ENCODE assay signal across 19 cellular contexts in the genomic region with DNA sequence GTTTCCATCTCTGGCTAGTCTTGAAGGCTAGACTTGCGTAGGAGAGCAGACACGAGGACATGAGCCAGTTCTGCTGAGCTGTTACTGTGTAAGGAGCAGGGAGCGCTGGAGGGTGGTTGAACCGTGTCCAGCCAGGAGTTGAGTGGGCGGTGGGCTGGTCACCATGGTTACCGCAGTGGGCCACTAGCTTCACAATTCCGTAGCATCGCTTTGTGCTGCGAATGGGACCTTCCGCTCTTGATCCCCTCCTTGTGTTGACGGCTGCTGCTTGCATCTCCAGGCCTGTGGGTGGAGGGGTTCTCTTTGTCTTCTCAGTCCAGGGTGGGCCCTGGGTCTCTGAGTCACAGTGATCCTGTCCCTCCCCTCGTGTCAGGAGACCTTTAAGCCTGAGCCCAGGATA. TPM values are rescaled to one million over a fixed set of nuclear protein-coding genes. Genes with fewer than 3 reads are reported as not detected.
A peak's percentile ranks its signal among the peaks of the same experiment; 100 is the strongest.
DNase-seq lines count a peak whose midpoint lies in the region; ATAC-seq and TF ChIP-seq lines count a peak whose summit lies in the region.
"Had no signal": no experiment of that assay in that cellular context is flagged by ENCODE, and none has a peak within 500 bp of the region (broad histone marks: within the 10 kb centered on the region; RNA-seq: fewer than 3 reads in every experiment).

No MANE protein-coding gene starts in this region.

- no peak overlapping the region for H3K23ac ChIP-seq in IMR-90 (ENCODE audit: low read depth, low read length)

- peaks cover 55% of the 10 kb centered on the region for H3K4me1 Mint-ChIP-seq in CD4-positive, alpha-beta T cell (ENCODE audit: low read depth)
- H3K4me1 Mint-ChIP-seq in neural progenitor cell, result peaks cover 23% of the 10 kb centered on the region
- no peaks in the 10 kb centered on the region for H3K4me1 Mint-ChIP-seq in Calu3 (ENCODE audit: low read depth, unreplicated experiment)

- dilution Hi-C loops in IMR-90 (cut with HindIII; ENCODE audit: low sequenced_read_pairs, unreplicated experiment), result no loop called here

- H3K56ac ChIP-seq in IMR-90 (ENCODE audit: extremely low read depth, insufficient read depth, low read length), result no peak overlapping the region

- H3K4ac ChIP-seq in IMR-90 (ENCODE audit: low read depth, low read length), result no peak overlapping the region

- peaks cover 42% of the 10 kb centered on the region for H3K36me3 Mint-ChIP-seq in CD4-positive, alpha-beta T cell (ENCODE audit: low read depth)
- no peaks in the 10 kb centered on the region for H3K36me3 Mint-ChIP-seq in neural progenitor cell
- no peaks in the 10 kb centered on the region for H3K36me3 Mint-ChIP-seq in Calu3 (ENCODE audit: insufficient read depth, unreplicated experiment)

- CTCF ChIA-PET in CD4-positive, alpha-beta T cell (lab: Charles Lee), result interaction anchor here (0.5 kb wide), 1 partner anchor 83 kb away, joined by 4 read pairs; no protein-coding TSS in a partner anchor
- CTCF ChIA-PET in IMR-90 (lab: Yijun Ruan, JAX), result interaction anchor here (0.6 kb wide), 1 partner anchor 50 kb away, joined by 4 read pairs; a partner anchor contains a TSS
- CTCF ChIA-PET in Calu3 (lab: Charles Lee), result no interaction called here

- TF ChIP-seq CTCF in CD4-positive, alpha-beta T cell (IDR thresholded peaks at IDR 0.05), result no peak
- no peak for TF ChIP-seq CTCF in IMR-90 (conservative IDR thresholded peaks at IDR 0.05; ENCODE audit: low read depth, low read length)
- TF ChIP-seq CTCF in fibroblast of mammary gland (conservative IDR thresholded peaks at IDR 0.05; ENCODE audit: control insufficient read depth, insufficient read depth, low read depth, low read length), result no peak
- peak; percentile 7 for TF ChIP-seq CTCF in neural progenitor cell (IDR thresholded peaks at IDR 0.05)
- no peak for TF ChIP-seq CTCF in Calu3 (IDR thresholded peaks at IDR 0.05; ENCODE audit: unreplicated experiment)

- no peak overlapping the region for H3K18ac ChIP-seq in IMR-90 (ENCODE audit: low read depth, low read length)

- no peaks in the 10 kb centered on the region for H3K79me2 ChIP-seq in neural progenitor cell (ENCODE audit: low read depth)

- no peak overlapping the region for H2AFZ ChIP-seq in IMR-90 (replicated peaks; ENCODE audit: low read length, poor library complexity)
- H2AFZ ChIP-seq in neural progenitor cell (replicated peaks), result peak overlapping the region; percentile 94

- peak overlapping the region; percentile 74 for H3K27ac Mint-ChIP-seq in CD4-positive, alpha-beta T cell
- H3K27ac Mint-ChIP-seq in neural progenitor cell, result peak overlapping the region; percentile 90
- H3K27ac Mint-ChIP-seq in Calu3 (ENCODE audit: unreplicated experiment), result no peak overlapping the region
- H3K27ac Mint-ChIP-seq: T-helper 1 cell treated with Interleukin-12 subunit alpha and Interleukin-12 subunit beta and Interleukin-4 antibody, amounts not matched to agents 30 μg/mL and 1 μg/mL, for 36 hours had no signal

- no TSS peak for BruUV-seq in IMR-90 (replicated peaks; lab: Mats Ljungman, UMichigan)
- no TSS peak for BruUV-seq in Calu3 (replicated peaks; lab: Mats Ljungman, UMichigan)

- no peak for TF ChIP-seq RAD21 in IMR-90 (IDR thresholded peaks at IDR 0.05; ENCODE audit: low read length)

- no peaks in the 10 kb centered on the region for H3K9me3 ChIP-seq in CD4-positive, alpha-beta T cell (ENCODE audit: control insufficient read depth, low read length)
- no peaks in the 10 kb centered on the region for H3K9me3 ChIP-seq in IMR-90 (ENCODE audit: control insufficient read depth, insufficient read depth, low read length)
- no peaks in the 10 kb centered on the region for H3K9me3 ChIP-seq in neural progenitor cell (ENCODE audit: low read depth)
- H3K9me3 ChIP-seq: BLaER1 treated with 17β-estradiol and CSF1 and Interleukin-3, amounts not matched to agents 10 nM and 100 nM had no signal

- TF ChIP-seq POLR2A in IMR-90 (IDR thresholded peaks at IDR 0.05; ENCODE audit: low read depth, low read length), result no peak

- no peak overlapping the region for H3K14ac ChIP-seq in IMR-90 (replicated peaks; ENCODE audit: low read depth, low read length)

- no peak overlapping the region for H2BK15ac ChIP-seq in IMR-90 (ENCODE audit: low read depth, low read length)

- no peaks in the 10 kb centered on the region for H3K27me3 ChIP-seq in CD4-positive, alpha-beta T cell (ENCODE audit: control insufficient read depth, insufficient read depth, low read length)
- no peaks in the 10 kb centered on the region for H3K27me3 ChIP-seq in IMR-90 (ENCODE audit: control insufficient read depth, insufficient read depth, low read length)
- H3K27me3 ChIP-seq in neural progenitor cell, result no peaks in the 10 kb centered on the region
- H3K27me3 ChIP-seq: BLaER1 treated with 17β-estradiol and CSF1 and Interleukin-3, amounts not matched to agents 10 nM and 100 nM; cardiac muscle cell had no signal

- in situ Hi-C loops in IMR-90 (cut with MboI; ENCODE audit: low sequenced_read_pairs), result no loop called here

- H2BK120ac ChIP-seq in IMR-90 (ENCODE audit: low read depth, low read length), result no peak overlapping the region

- ATAC-seq in CD4-positive, alpha-beta T cell (ENCODE audit: poor library complexity), result no peak
- ATAC-seq in IMR-90 (ENCODE audit: low read depth) (no peak), GM19463 (IDR thresholded peaks at IDR 0.05; ENCODE audit: unreplicated experiment) (no peak), HG02840 (IDR thresholded peaks at IDR 0.05; ENCODE audit: low FRiP score, unreplicated experiment) (no peak)
- ATAC-seq: Panc1 had no signal

- no peaks in the 10 kb centered on the region for H3K36me3 ChIP-seq in IMR-90 (ENCODE audit: control insufficient read depth, insufficient read depth, low read length)
- H3K36me3 ChIP-seq in neural progenitor cell, result no peaks in the 10 kb centered on the region
- H3K36me3 ChIP-seq: BLaER1 treated with 17β-estradiol and CSF1 and Interleukin-3, amounts not matched to agents 10 nM and 100 nM; cardiac muscle cell had no signal

- H4K8ac ChIP-seq in IMR-90 (ENCODE audit: low read depth in 2 of 2, low read length in 2 of 2), result no peak overlapping the region

- H4K20me1 ChIP-seq in IMR-90 (ENCODE audit: insufficient read depth, low read length) (no peaks in the 10 kb centered on the region), neural progenitor cell (ENCODE audit: low read depth) (no peaks in the 10 kb centered on the region)
- H4K20me1 ChIP-seq: BLaER1 treated with 17β-estradiol and CSF1 and Interleukin-3, amounts not matched to agents 10 nM and 100 nM had no signal

- POLR2A ChIA-PET in CD4-positive, alpha-beta T cell (lab: Charles Lee), result no interaction called here
- POLR2A ChIA-PET in IMR-90 (lab: Charles Lee; ENCODE audit: unreplicated experiment), result no interaction called here

- no peak overlapping the region for H2BK20ac ChIP-seq in IMR-90 (ENCODE audit: low read depth, low read length)

- H3K79me1 ChIP-seq in IMR-90 (ENCODE audit: low read depth in 1 of 2, low read length in 2 of 2), result no peaks in the 10 kb centered on the region

- H3K9me3 Mint-ChIP-seq in CD4-positive, alpha-beta T cell, result no peaks in the 10 kb centered on the region
- H3K9me3 Mint-ChIP-seq in neural progenitor cell (no peaks in the 10 kb centered on the region), Calu3 (ENCODE audit: low read depth, unreplicated experiment) (no peaks in the 10 kb centered on the region)
- H3K9me3 Mint-ChIP-seq: T-helper 1 cell treated with Interleukin-12 subunit alpha and Interleukin-12 subunit beta and Interleukin-4 antibody, amounts not matched to agents 30 μg/mL and 1 μg/mL, for 36 hours had no signal

- no peak overlapping the region for H2AK9ac ChIP-seq in IMR-90 (replicated peaks; ENCODE audit: low read depth, low read length, poor library complexity)

- H3K4me3 ChIP-seq in IMR-90 (ENCODE audit: insufficient read depth, low read depth, low read length), result no peak overlapping the region
- no peak overlapping the region for H3K4me3 ChIP-seq in fibroblast of mammary gland (ENCODE audit: control insufficient read depth, low read depth, low read length)
- H3K4me3 ChIP-seq in neural progenitor cell, result no peak overlapping the region
- H3K4me3 ChIP-seq: BLaER1 treated with 17β-estradiol and CSF1 and Interleukin-3, amounts not matched to agents 10 nM and 100 nM; cardiac muscle cell had no signal

- H3K4me2 ChIP-seq in IMR-90 (ENCODE audit: low read depth, low read length) (no peak overlapping the region), neural progenitor cell (peak overlapping the region; percentile 41)
- H3K4me2 ChIP-seq: BLaER1 treated with 17β-estradiol and CSF1 and Interleukin-3, amounts not matched to agents 10 nM and 100 nM had no signal

- H3K9ac ChIP-seq in IMR-90 (ENCODE audit: low read depth, low read length) (no peak overlapping the region), neural progenitor cell (no peak overlapping the region)
- H3K9ac ChIP-seq: BLaER1 treated with 17β-estradiol and CSF1 and Interleukin-3, amounts not matched to agents 10 nM and 100 nM had no signal

- H4K5ac ChIP-seq in IMR-90 (ENCODE audit: low read depth, low read length), result no peak overlapping the region

- no peak for DNase-seq in CD4-positive, alpha-beta T cell
- DNase-seq in IMR-90 (peak; percentile 5), fibroblast of mammary gland (ENCODE audit: low read depth) (peak; percentile 79), neural progenitor cell (ENCODE audit: low spot score) (peak; percentile 75), Calu3 (no peak)
- no peak for DNase-seq in stimulated activated CD4-positive, alpha-beta T cell treated with anti-CD3 and anti-CD28 coated beads, Interleukin-4, amount 100 ng/mL, for 24 hours
- DNase-seq: activated CD4-positive, alpha-beta T cell treated with anti-CD3 and anti-CD28 coated beads, Interleukin-2, amount 50 U/mL, for 1 hour; head of caudate nucleus; KBM-7; NCI-H524 treated with DMSO at 0.1 percent for 48 hours; stimulated activated CD8-positive, alpha-beta memory T cell treated with anti-CD3 and anti-CD28 coated beads, Interleukin-4, amount 100 ng/mL, for 48 hours had no signal

- H3K27me3 Mint-ChIP-seq in CD4-positive, alpha-beta T cell, result no peaks in the 10 kb centered on the region
- H3K27me3 Mint-ChIP-seq in neural progenitor cell (ENCODE audit: insufficient read depth, low read depth) (peaks cover 5% of the 10 kb centered on the region), Calu3 (ENCODE audit: unreplicated experiment) (no peaks in the 10 kb centered on the region)

- H4K91ac ChIP-seq in IMR-90 (ENCODE audit: insufficient read depth, low read depth, low read length), result no peak overlapping the region

- no peak overlapping the region for H2BK5ac ChIP-seq in IMR-90 (ENCODE audit: low read depth, low read length, poor library complexity, severe bottlenecking)

- H3K4me1 ChIP-seq in IMR-90 (ENCODE audit: control insufficient read depth, insufficient read depth, low read length) (no peaks in the 10 kb centered on the region), neural progenitor cell (peaks cover 9% of the 10 kb centered on the region)

- no peak overlapping the region for H3K27ac ChIP-seq in CD4-positive, alpha-beta T cell (ENCODE audit: low read depth, low read length)
- H3K27ac ChIP-seq in IMR-90 (ENCODE audit: insufficient read depth, low read length), result no peak overlapping the region
- peak overlapping the region; percentile 46 for H3K27ac ChIP-seq in neural progenitor cell
- H3K27ac ChIP-seq: BLaER1 treated with 17β-estradiol and CSF1 and Interleukin-3, amounts not matched to agents 10 nM and 100 nM; cardiac muscle cell had no signal

- H3K9me1 ChIP-seq in IMR-90 (ENCODE audit: insufficient read depth, low read length), result no peaks in the 10 kb centered on the region

- intact Hi-C loops in CD4-positive, alpha-beta T cell (cut with DNase I, micrococcal nuclease), result loop anchor here (5.0 kb wide), 2 partner anchors 124 to 699 kb away; no protein-coding TSS in a partner anchor
- intact Hi-C loops in IMR-90 (cut with micrococcal nuclease), result no loop called here
- intact Hi-C loops in Calu3 (cut with micrococcal nuclease; ENCODE audit: unreplicated experiment), result no loop called here

- H3F3A ChIP-seq in neural progenitor cell (ENCODE audit: low read depth), result peaks cover 2% of the 10 kb centered on the region

- H3K4me3 Mint-ChIP-seq in CD4-positive, alpha-beta T cell, result no peak overlapping the region
- H3K4me3 Mint-ChIP-seq in neural progenitor cell, result peak overlapping the region; percentile 62
- H3K4me3 Mint-ChIP-seq in Calu3 (ENCODE audit: low read depth, unreplicated experiment), result no peak overlapping the region
- H3K4me3 Mint-ChIP-seq: T-helper 1 cell treated with Interleukin-12 subunit alpha and Interleukin-12 subunit beta and Interleukin-4 antibody, amounts not matched to agents 30 μg/mL and 1 μg/mL, for 36 hours had no signal

- no peak overlapping the region for H2AK5ac ChIP-seq in IMR-90 (ENCODE audit: low read depth, low read length)

- WGBS in IMR-90 (ENCODE audit: extremely low coverage in 2 of 2, insufficient read length in 1 of 2), 2 experiments, result 69% methylated on average over 6 of the region's 12 CpGs; no CpG with 5 or more reads in 1 of the 2 experiments

RNA-seq across cellular contexts. Expression of a gene that starts 49.4 kb away (rescaled TPM):
- total RNA-seq in CD4-positive, alpha-beta T cell, result 1 to 10 TPM; 3.4 to 5.5 TPM
- not detected in 2 replicates for total RNA-seq in IMR-90 (2012; rRNA removed)
- not detected in 2 replicates for polyA plus RNA-seq in IMR-90 (2012; rRNA removed)
- polyA plus RNA-seq in IMR-90 (2012; cell fraction: cytosol; rRNA removed), result not detected in 2 replicates
- polyA plus RNA-seq in IMR-90 (2012; cell fraction: nucleus; rRNA removed; ENCODE audit: low replicate concordance), result not detected in 2 replicates
- not detected in 2 replicates for total RNA-seq in neural progenitor cell (ENCODE audit: low replicate concordance)
- not detected in 2 replicates for total RNA-seq in Calu3 (2022)
- total RNA-seq: cardiac muscle cell, endothelial cell of umbilical vein, G401 had no signal
- polyA plus RNA-seq: endothelial cell of umbilical vein had no signal

RNA-seq across cellular contexts. Expression of a gene that starts 49.7 kb away (rescaled TPM):
- 10 to 100 TPM; 85.7 to 88.9 TPM for total RNA-seq in CD4-positive, alpha-beta T cell
- total RNA-seq in IMR-90 (2012; rRNA removed) (26.9 and 30.1 TPM in 2 replicates), neural progenitor cell (ENCODE audit: low replicate concordance) (32.6 and 32.9 TPM in 2 replicates), Calu3 (2022) (45.7 and 48.7 TPM in 2 replicates)
- 23.0 and 24.8 TPM in 2 replicates for polyA plus RNA-seq in IMR-90 (2012; rRNA removed)
- polyA plus RNA-seq in IMR-90 (2012; cell fraction: cytosol; rRNA removed), result 17.8 and 19.6 TPM in 2 replicates
- 33.4 and 36.7 TPM in 2 replicates for polyA plus RNA-seq in IMR-90 (2012; cell fraction: nucleus; rRNA removed; ENCODE audit: low replicate concordance)

Comparison
In these comparisons a context has a peak if more than half of its experiments do, and no peak if none do; other contexts are left out.
1. DNase-seq: peak in IMR-90 (single experiment), fibroblast of mammary gland (single experiment) and neural progenitor cell (single experiment); none in CD4-positive, alpha-beta T cell (0 of 10), Calu3 (single experiment) and stimulated activated CD4-positive, alpha-beta T cell treated with anti-CD3 and anti-CD28 coated beads, Interleukin-4, amount 100 ng/mL, for 24 hours (single experiment).
2. intact Hi-C loops: an anchor here in CD4-positive, alpha-beta T cell (5.0 kb wide); none called in IMR-90 and Calu3.